11 cellular contexts compared by ENCODE assay signal in the genomic region with DNA sequence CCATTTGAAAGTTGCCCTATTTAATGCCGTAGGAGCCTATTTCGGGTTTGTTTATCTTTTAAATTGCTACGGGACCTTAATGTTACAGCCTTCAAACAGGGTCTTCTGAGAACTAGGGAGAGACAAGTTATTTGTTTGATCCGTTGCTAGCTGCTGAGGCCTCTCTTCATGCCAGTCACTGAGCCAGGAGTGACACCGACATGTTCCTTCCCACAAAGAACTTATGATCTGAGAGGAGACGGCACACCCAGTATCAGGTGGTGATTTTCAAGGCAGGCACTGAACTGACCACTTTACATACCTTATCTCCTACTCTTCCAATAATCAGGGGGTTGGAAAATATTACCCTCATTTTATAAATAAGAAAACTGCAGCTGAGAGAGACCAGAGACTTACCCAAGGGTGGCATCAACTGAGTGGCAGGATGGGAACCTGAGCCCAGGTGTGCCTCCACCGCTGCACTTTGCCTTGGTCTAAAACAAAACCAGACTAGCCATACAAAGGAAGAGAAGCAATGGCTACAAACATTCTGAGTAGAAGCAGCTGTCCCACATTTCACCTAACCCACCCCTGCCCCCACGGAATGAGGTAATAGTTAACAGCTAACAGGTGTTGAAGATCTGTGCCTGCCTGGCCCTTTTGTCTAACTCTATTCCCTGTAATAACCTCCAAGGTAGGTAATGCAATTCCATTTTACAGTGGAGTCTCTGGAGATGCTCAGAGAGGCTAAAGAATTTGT. TPM values are rescaled to one million over a fixed set of nuclear protein-coding genes. Genes with fewer than 3 reads are reported as not detected.
DNase-seq lines count a peak whose midpoint lies in the region; ATAC-seq and TF ChIP-seq lines count a peak whose summit lies in the region.
"Had no signal": no experiment of that assay in that cellular context is flagged by ENCODE, and none has a peak within 500 bp of the region (broad histone marks: within the 10 kb centered on the region; RNA-seq: fewer than 3 reads in every experiment).

No MANE protein-coding gene starts in this region.

- DNase-seq in DMS 273 treated with DMSO at 0.1 percent for 48 hours (lab: John Stamatoyannopoulos, UW) (peak; percentile 15), NCI-H345 treated with DMSO at 0.1 percent for 48 hours (lab: John Stamatoyannopoulos, UW; ENCODE audit: unreplicated experiment) (peak; percentile 32), left ventricle myocardium superior (peak; percentile 32), psoas muscle (no peak), NCI-H446 treated with DMSO at 0.1 percent for 48 hours (lab: John Stamatoyannopoulos, UW) (no peak), GOT3 (lab: John Stamatoyannopoulos, UW) (no peak), left colon (no peak)
- DNase-seq: amygdala, OCI-M1 had no signal

- H3K9me3 ChIP-seq in psoas muscle, result no peaks in the 10 kb centered on the region

- H3K36me3 Mint-ChIP-seq in activated T-helper 17 cell treated with anti-CD3 and anti-CD28 coated beads, Interleukin-2, amount 50 U/mL, for 72 hours (ENCODE audit: low read depth), result no peaks in the 10 kb centered on the region

- H3K27me3 ChIP-seq in psoas muscle (ENCODE audit: insufficient read depth in 3 of 3, low read length in 2 of 3), result no peaks in the 10 kb centered on the region

- 37 to 42% (median 38%) methylated on average over 8 of the region's 8 CpGs for WGBS in psoas muscle, 3 donors

- no peaks in the 10 kb centered on the region for H3K4me1 Mint-ChIP-seq in activated T-helper 17 cell treated with anti-CD3 and anti-CD28 coated beads, Interleukin-2, amount 50 U/mL, for 72 hours

- no peak overlapping the region for H3K27ac Mint-ChIP-seq in activated T-helper 17 cell treated with anti-CD3 and anti-CD28 coated beads, Interleukin-2, amount 50 U/mL, for 72 hours

- H3K27ac ChIP-seq in psoas muscle, result peak overlapping the region; percentile 95
- H3K27ac ChIP-seq: parathyroid adenoma had no signal

- H3K27me3 Mint-ChIP-seq in activated T-helper 17 cell treated with anti-CD3 and anti-CD28 coated beads, Interleukin-2, amount 50 U/mL, for 72 hours, result peaks cover 22% of the 10 kb centered on the region

- H3K36me3 ChIP-seq in psoas muscle (ENCODE audit: insufficient read depth in 1 of 2, low read depth in 1 of 2), result no peaks in the 10 kb centered on the region

- peaks cover 84% of the 10 kb centered on the region for H3K4me1 ChIP-seq in psoas muscle

- ATAC-seq in left ventricle myocardium superior (peak; percentile 41), psoas muscle (peak; percentile 9 to 47 (median 23)), left colon (no peak)
- ATAC-seq in activated T-helper 17 cell treated with anti-CD3 and anti-CD28 coated beads, Interleukin-2, amount 50 U/mL, for 72 hours (replicated peaks), result no peak

- intact Hi-C loops in left ventricle myocardium superior (cut with micrococcal nuclease) (no loop called here), psoas muscle (cut with DNase I) (no loop called here), left colon (cut with DNase I, micrococcal nuclease) (no loop called here)

- no peak for TF ChIP-seq CTCF in psoas muscle (IDR thresholded peaks at IDR 0.05)

- H3K9me3 Mint-ChIP-seq in activated T-helper 17 cell treated with anti-CD3 and anti-CD28 coated beads, Interleukin-2, amount 50 U/mL, for 72 hours, result no peaks in the 10 kb centered on the region

- H3K4me3 Mint-ChIP-seq in activated T-helper 17 cell treated with anti-CD3 and anti-CD28 coated beads, Interleukin-2, amount 50 U/mL, for 72 hours, result no peak overlapping the region

- peak overlapping the region; percentile 52 for H3K4me3 ChIP-seq in psoas muscle

RNA-seq across cellular contexts. Expression of gene PPP1R3C, which starts 40.4 kb away (rescaled TPM):
- total RNA-seq in left ventricle myocardium superior, result 180 TPM
- total RNA-seq in psoas muscle, result 100 to 1,000 TPM in 3 of 4 donors, 10 to 100 TPM in 1; 89.6 to 359 (median 280) TPM
- 100 to 1,000 TPM in 1 of 3 donors, 10 to 100 TPM in 2; 38.5 to 111 (median 59.1) TPM for polyA plus RNA-seq in psoas muscle
- total RNA-seq in activated T-helper 17 cell treated with anti-CD3 and anti-CD28 coated beads, Interleukin-2, amount 50 U/mL, for 72 hours, result under 1 TPM in 1 of 2 donors, not detected in 1; 0.64 TPM
- total RNA-seq in left colon, result 1 to 10 TPM in 1 of 2 donors, under 1 TPM in 1; 0.64 to 8.4 TPM

Comparison
In these comparisons a context has a peak if more than half of its experiments do, and no peak if none do; other contexts are left out.
1. DNase-seq: peak in DMS 273 treated with DMSO at 0.1 percent for 48 hours (single experiment), NCI-H345 treated with DMSO at 0.1 percent for 48 hours (single experiment) and left ventricle myocardium superior (single experiment); none in psoas muscle (0 of 2), NCI-H446 treated with DMSO at 0.1 percent for 48 hours (single experiment), GOT3 (single experiment) and left colon (0 of 2).
2. ATAC-seq: peak in left ventricle myocardium superior (single experiment) and psoas muscle (4 of 4); none in activated T-helper 17 cell treated with anti-CD3 and anti-CD28 coated beads, Interleukin-2, amount 50 U/mL, for 72 hours (single experiment) and left colon (single experiment).
3. RNA of gene PPP1R3C, which starts 40.4 kb away (total RNA-seq): 89.6 to 359 TPM in psoas muscle and 180 TPM in left ventricle myocardium superior (single experiment); 0.64 to 8.4 TPM in left colon and 0.64 TPM in activated T-helper 17 cell treated with anti-CD3 and anti-CD28 coated beads, Interleukin-2, amount 50 U/mL, for 72 hours; every median in the first group is over 4 times any median in the second.